In the genomic region with DNA sequence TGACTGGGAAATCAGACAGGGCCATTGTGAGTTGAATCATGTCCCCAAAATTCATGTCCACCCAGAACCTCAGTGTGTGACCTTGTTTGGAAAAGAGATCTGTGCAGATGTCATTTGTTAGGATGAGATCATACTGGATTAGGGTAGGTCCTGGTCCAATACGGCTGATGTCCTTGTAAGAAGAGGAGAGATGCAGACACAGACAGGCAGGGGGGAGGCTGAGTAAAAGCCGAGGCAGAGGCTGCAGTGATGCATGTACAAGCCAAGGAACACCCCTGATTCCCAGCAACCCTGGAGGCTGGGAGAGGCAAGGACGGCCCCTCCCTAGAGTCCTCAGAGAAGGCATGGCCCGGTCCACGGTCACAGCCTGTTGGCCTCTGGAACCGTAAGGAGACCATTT, we compare ENCODE assay signal across 1 cellular context.
TF ChIP-seq lines count a peak whose summit lies in the region.

No MANE protein-coding gene starts in this region.

TF ChIP-seq in K562, 482 proteins besides CTCF, POLR2A, EP300 and RAD21:
- TF ChIP-seq, protein P1, sequence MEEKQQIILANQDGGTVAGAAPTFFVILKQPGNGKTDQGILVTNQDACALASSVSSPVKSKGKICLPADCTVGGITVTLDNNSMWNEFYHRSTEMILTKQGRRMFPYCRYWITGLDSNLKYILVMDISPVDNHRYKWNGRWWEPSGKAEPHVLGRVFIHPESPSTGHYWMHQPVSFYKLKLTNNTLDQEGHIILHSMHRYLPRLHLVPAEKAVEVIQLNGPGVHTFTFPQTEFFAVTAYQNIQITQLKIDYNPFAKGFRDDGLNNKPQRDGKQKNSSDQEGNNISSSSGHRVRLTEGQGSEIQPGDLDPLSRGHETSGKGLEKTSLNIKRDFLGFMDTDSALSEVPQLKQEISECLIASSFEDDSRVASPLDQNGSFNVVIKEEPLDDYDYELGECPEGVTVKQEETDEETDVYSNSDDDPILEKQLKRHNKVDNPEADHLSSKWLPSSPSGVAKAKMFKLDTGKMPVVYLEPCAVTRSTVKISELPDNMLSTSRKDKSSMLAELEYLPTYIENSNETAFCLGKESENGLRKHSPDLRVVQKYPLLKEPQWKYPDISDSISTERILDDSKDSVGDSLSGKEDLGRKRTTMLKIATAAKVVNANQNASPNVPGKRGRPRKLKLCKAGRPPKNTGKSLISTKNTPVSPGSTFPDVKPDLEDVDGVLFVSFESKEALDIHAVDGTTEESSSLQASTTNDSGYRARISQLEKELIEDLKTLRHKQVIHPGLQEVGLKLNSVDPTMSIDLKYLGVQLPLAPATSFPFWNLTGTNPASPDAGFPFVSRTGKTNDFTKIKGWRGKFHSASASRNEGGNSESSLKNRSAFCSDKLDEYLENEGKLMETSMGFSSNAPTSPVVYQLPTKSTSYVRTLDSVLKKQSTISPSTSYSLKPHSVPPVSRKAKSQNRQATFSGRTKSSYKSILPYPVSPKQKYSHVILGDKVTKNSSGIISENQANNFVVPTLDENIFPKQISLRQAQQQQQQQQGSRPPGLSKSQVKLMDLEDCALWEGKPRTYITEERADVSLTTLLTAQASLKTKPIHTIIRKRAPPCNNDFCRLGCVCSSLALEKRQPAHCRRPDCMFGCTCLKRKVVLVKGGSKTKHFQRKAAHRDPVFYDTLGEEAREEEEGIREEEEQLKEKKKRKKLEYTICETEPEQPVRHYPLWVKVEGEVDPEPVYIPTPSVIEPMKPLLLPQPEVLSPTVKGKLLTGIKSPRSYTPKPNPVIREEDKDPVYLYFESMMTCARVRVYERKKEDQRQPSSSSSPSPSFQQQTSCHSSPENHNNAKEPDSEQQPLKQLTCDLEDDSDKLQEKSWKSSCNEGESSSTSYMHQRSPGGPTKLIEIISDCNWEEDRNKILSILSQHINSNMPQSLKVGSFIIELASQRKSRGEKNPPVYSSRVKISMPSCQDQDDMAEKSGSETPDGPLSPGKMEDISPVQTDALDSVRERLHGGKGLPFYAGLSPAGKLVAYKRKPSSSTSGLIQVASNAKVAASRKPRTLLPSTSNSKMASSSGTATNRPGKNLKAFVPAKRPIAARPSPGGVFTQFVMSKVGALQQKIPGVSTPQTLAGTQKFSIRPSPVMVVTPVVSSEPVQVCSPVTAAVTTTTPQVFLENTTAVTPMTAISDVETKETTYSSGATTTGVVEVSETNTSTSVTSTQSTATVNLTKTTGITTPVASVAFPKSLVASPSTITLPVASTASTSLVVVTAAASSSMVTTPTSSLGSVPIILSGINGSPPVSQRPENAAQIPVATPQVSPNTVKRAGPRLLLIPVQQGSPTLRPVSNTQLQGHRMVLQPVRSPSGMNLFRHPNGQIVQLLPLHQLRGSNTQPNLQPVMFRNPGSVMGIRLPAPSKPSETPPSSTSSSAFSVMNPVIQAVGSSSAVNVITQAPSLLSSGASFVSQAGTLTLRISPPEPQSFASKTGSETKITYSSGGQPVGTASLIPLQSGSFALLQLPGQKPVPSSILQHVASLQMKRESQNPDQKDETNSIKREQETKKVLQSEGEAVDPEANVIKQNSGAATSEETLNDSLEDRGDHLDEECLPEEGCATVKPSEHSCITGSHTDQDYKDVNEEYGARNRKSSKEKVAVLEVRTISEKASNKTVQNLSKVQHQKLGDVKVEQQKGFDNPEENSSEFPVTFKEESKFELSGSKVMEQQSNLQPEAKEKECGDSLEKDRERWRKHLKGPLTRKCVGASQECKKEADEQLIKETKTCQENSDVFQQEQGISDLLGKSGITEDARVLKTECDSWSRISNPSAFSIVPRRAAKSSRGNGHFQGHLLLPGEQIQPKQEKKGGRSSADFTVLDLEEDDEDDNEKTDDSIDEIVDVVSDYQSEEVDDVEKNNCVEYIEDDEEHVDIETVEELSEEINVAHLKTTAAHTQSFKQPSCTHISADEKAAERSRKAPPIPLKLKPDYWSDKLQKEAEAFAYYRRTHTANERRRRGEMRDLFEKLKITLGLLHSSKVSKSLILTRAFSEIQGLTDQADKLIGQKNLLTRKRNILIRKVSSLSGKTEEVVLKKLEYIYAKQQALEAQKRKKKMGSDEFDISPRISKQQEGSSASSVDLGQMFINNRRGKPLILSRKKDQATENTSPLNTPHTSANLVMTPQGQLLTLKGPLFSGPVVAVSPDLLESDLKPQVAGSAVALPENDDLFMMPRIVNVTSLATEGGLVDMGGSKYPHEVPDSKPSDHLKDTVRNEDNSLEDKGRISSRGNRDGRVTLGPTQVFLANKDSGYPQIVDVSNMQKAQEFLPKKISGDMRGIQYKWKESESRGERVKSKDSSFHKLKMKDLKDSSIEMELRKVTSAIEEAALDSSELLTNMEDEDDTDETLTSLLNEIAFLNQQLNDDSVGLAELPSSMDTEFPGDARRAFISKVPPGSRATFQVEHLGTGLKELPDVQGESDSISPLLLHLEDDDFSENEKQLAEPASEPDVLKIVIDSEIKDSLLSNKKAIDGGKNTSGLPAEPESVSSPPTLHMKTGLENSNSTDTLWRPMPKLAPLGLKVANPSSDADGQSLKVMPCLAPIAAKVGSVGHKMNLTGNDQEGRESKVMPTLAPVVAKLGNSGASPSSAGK (IDR thresholded peaks at IDR 0.05) = no peak
- 0 out of 2 replicates have a peak, but pooled peaks have one; percentile 20 for TF ChIP-seq CBFB (CRISPR knock-in tag; IDR thresholded peaks at IDR 0.05)
